Comparison of ENCODE assay signal across 1 cellular context in the genomic region with DNA sequence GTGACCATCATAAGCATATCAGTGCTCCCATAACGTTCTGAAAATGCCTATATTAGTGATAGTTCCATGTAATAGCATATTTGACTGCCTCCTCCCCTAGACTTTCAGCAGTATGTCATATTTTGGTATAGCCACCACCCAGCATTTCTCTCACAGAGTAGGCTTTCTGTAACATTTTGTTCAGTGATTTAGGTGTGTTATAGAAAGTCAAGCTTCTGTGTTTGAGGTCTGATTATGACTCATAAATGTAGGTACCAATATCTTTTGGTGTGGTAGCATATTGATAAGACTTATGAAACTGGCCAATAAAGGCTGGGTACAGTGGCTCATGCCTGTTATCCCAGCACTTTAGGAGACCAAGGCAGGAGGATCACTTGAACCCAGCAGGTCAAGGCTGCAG.
TF ChIP-seq lines count a peak whose summit lies in the region.

No MANE protein-coding gene starts in this region.

TF ChIP-seq in IMR-90, 13 proteins besides CTCF, POLR2A, EP300 and RAD21:
- TF ChIP-seq RFX5 (IDR thresholded peaks at IDR 0.05; ENCODE audit: low read depth, low read length) (no peak), RCOR1 (IDR thresholded peaks at IDR 0.05; ENCODE audit: insufficient replicate concordance, low read length) (no peak), BHLHE40 (IDR thresholded peaks at IDR 0.05; ENCODE audit: low read depth, low read length) (no peak), CEBPB (IDR thresholded peaks at IDR 0.05; ENCODE audit: low read depth, low read length) (no peak), MAZ (IDR thresholded peaks at IDR 0.05; ENCODE audit: borderline replicate concordance, low read depth, low read length) (no peak), MAFK (IDR thresholded peaks at IDR 0.05; ENCODE audit: low read depth, low read length) (no peak), FOS (IDR thresholded peaks at IDR 0.05; ENCODE audit: low read depth, low read length) (no peak), NFE2L2 (IDR thresholded peaks at IDR 0.05; ENCODE audit: low read depth, low read length) (no peak), SMC3 (IDR thresholded peaks at IDR 0.05; ENCODE audit: low read depth, low read length) (no peak), CHD1 (IDR thresholded peaks at IDR 0.05; ENCODE audit: low read depth, low read length) (no peak), MXI1 (IDR thresholded peaks at IDR 0.05; ENCODE audit: borderline replicate concordance, low read depth, low read length) (no peak)
- TF ChIP-seq, protein P1, sequence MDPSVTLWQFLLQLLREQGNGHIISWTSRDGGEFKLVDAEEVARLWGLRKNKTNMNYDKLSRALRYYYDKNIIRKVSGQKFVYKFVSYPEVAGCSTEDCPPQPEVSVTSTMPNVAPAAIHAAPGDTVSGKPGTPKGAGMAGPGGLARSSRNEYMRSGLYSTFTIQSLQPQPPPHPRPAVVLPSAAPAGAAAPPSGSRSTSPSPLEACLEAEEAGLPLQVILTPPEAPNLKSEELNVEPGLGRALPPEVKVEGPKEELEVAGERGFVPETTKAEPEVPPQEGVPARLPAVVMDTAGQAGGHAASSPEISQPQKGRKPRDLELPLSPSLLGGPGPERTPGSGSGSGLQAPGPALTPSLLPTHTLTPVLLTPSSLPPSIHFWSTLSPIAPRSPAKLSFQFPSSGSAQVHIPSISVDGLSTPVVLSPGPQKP (IDR thresholded peaks at IDR 0.05; ENCODE audit: borderline replicate concordance, low read depth, low read length): no peak
- TF ChIP-seq, protein P2, sequence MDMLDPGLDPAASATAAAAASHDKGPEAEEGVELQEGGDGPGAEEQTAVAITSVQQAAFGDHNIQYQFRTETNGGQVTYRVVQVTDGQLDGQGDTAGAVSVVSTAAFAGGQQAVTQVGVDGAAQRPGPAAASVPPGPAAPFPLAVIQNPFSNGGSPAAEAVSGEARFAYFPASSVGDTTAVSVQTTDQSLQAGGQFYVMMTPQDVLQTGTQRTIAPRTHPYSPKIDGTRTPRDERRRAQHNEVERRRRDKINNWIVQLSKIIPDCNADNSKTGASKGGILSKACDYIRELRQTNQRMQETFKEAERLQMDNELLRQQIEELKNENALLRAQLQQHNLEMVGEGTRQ (IDR thresholded peaks at IDR 0.05; ENCODE audit: low read depth, low read length): no peak
